24 cellular contexts compared by ENCODE assay signal in the genomic region with DNA sequence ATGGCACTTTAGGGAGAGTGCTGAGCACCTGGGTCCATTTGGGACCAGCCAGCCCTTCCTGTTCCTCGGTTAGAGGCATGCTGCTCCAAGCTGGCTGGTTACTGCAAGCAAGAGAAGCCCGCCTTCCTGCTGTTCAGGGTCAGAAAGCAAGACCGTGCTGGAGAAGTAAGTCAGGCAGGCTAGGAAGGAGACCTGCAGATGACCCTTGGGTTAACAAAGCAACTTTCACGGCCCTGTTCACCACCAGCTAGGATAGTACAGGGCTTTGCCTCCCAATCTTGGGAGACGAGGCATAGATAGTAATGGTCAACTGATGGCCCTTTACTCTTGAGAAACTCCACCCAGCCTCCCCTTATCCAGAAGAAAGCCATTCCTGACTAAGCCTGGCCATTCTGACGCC.
DNase-seq lines count a peak whose midpoint lies in the region; ATAC-seq and TF ChIP-seq lines count a peak whose summit lies in the region.
"Had no signal": no experiment of that assay in that cellular context is flagged by ENCODE, and none has a peak within 500 bp of the region (broad histone marks: within the 10 kb centered on the region; RNA-seq: fewer than 3 reads in every experiment).

No MANE protein-coding gene starts in this region.

- no peaks in the 10 kb centered on the region for H3K9me2 ChIP-seq in HCT116 (ENCODE audit: insufficient read depth)

- H3K36me3 ChIP-seq in HCT116 (ENCODE audit: control insufficient read depth in 1 of 2, insufficient read depth in 2 of 2, low read length in 2 of 2) = no peaks in the 10 kb centered on the region
- H3K36me3 ChIP-seq in naive thymus-derived CD4-positive, alpha-beta T cell (ENCODE audit: control insufficient read depth in 2 of 3, insufficient read depth in 3 of 3, low read length in 3 of 3) = peaks cover 0 to 7% (median 0%) of the 10 kb centered on the region in 3 experiments
- H3K36me3 ChIP-seq in transverse colon = no peaks in the 10 kb centered on the region
- H3K36me3 ChIP-seq: adrenal gland had no signal

- TF ChIP-seq POLR2A in HCT116 (IDR thresholded peaks at IDR 0.05; ENCODE audit: borderline replicate concordance, extremely low read depth, insufficient read depth, insufficient read length) (no peak), transverse colon (IDR thresholded peaks at IDR 0.05) (no peak)

- in situ Hi-C loops in transverse colon (cut with MboI; ENCODE audit: low pct_ligation_motif_present in 1 of 4, low pct_unique_long_range_greater_than_20kb in 1 of 4, low sequenced_read_pairs in 3 of 4) = no loop called here

- CTCF ChIA-PET in HCT116 (lab: Charles Lee) = no interaction called here
- CTCF ChIA-PET in naive thymus-derived CD4-positive, alpha-beta T cell (lab: Charles Lee) = no interaction called here

- no peaks in the 10 kb centered on the region for H3K27me3 ChIP-seq in HCT116 (ENCODE audit: insufficient read depth, low read length)
- H3K27me3 ChIP-seq in naive thymus-derived CD4-positive, alpha-beta T cell (ENCODE audit: control insufficient read depth in 2 of 2, insufficient read depth in 2 of 2, low read length in 2 of 2) = no peaks in the 10 kb centered on the region
- H3K27me3 ChIP-seq in transverse colon = no peaks in the 10 kb centered on the region
- H3K27me3 ChIP-seq: adrenal gland, suprapubic skin had no signal

- peaks cover 56% of the 10 kb centered on the region for H3K4me1 Mint-ChIP-seq in activated naive CD8-positive, alpha-beta T cell treated with anti-CD3 and anti-CD28 coated beads, Interleukin-2, amount 50 U/mL, for 24 hours
- peaks cover 36 to 71% (median 61%) of the 10 kb centered on the region in 7 donors for H3K4me1 Mint-ChIP-seq in naive thymus-derived CD4-positive, alpha-beta T cell

- intact Hi-C loops in HCT116 (cut with micrococcal nuclease) = no loop called here
- intact Hi-C loops in naive thymus-derived CD4-positive, alpha-beta T cell (cut with micrococcal nuclease) = no loop called here
- intact Hi-C loops in transverse colon (cut with DNase I; ENCODE audit: low total_unique reads) = no loop called here

- no peaks in the 10 kb centered on the region for H3K27me3 Mint-ChIP-seq in activated naive CD8-positive, alpha-beta T cell treated with anti-CD3 and anti-CD28 coated beads, Interleukin-2, amount 50 U/mL, for 24 hours
- no peaks in the 10 kb centered on the region for H3K27me3 Mint-ChIP-seq in naive thymus-derived CD4-positive, alpha-beta T cell
- H3K27me3 Mint-ChIP-seq: dendritic cell treated with granulocyte-macrophage colony-stimulating factor and Interleukin-4, amounts not matched to agents 40 ng/mL and 50 ng/mL, for 4 days had no signal

- peak overlapping the region; percentile 83 for H3K27ac Mint-ChIP-seq in activated naive CD8-positive, alpha-beta T cell treated with anti-CD3 and anti-CD28 coated beads, Interleukin-2, amount 50 U/mL, for 24 hours
- peak overlapping the region in 7 of 9 donors; percentile 9 to 99 (median 95) for H3K27ac Mint-ChIP-seq in naive thymus-derived CD4-positive, alpha-beta T cell
- H3K27ac Mint-ChIP-seq: dendritic cell treated with granulocyte-macrophage colony-stimulating factor and Interleukin-4, amounts not matched to agents 40 ng/mL and 50 ng/mL, for 4 days had no signal

- no TSS peak for BruUV-seq in HCT116 (replicated peaks; lab: Mats Ljungman, UMichigan)

- peak overlapping the region; percentile 79 for H3K4me2 ChIP-seq in HCT116 (ENCODE audit: low read length)

- peaks cover 43% of the 10 kb centered on the region for H3K36me3 Mint-ChIP-seq in activated naive CD8-positive, alpha-beta T cell treated with anti-CD3 and anti-CD28 coated beads, Interleukin-2, amount 50 U/mL, for 24 hours (ENCODE audit: low read depth)
- peaks cover 0 to 39% (median 17%) of the 10 kb centered on the region in 5 donors for H3K36me3 Mint-ChIP-seq in naive thymus-derived CD4-positive, alpha-beta T cell

- ATAC-seq in HCT116 (no peak), HG02763 (IDR thresholded peaks at IDR 0.05; ENCODE audit: unreplicated experiment) (no peak)
- no peak for ATAC-seq in activated naive CD8-positive, alpha-beta T cell treated with anti-CD3 and anti-CD28 coated beads, Interleukin-2, amount 50 U/mL, for 24 hours
- no peak for ATAC-seq in naive thymus-derived CD4-positive, alpha-beta T cell
- ATAC-seq: right cardiac atrium had no signal

- no peaks in the 10 kb centered on the region for H3K79me2 ChIP-seq in HCT116 (ENCODE audit: insufficient read depth, low read length)

- WGBS in transverse colon (ENCODE audit: low coverage in 1 of 2), 2 donors = 85 to 90% methylated on average over 4 to 6 of the region's 6 CpGs

- TF ChIP-seq EP300 in transverse colon (IDR thresholded peaks at IDR 0.05; ENCODE audit: low read depth) = no peak

- no peaks in the 10 kb centered on the region for H4K20me1 ChIP-seq in HCT116 (ENCODE audit: insufficient read depth)

- TF ChIP-seq RAD21 in HCT116 (IDR thresholded peaks at IDR 0.05; ENCODE audit: low read depth) = no peak

- H3K4me3 ChIP-seq in HCT116 (replicated peaks in 1 of 2; ENCODE audit: low read depth in 1 of 2, low read length in 2 of 2) = no peak overlapping the region
- H3K4me3 ChIP-seq in naive thymus-derived CD4-positive, alpha-beta T cell (ENCODE audit: low read length) = no peak overlapping the region
- H3K4me3 ChIP-seq in transverse colon = no peak overlapping the region
- H3K4me3 ChIP-seq: adrenal gland, lung, suprapubic skin had no signal

- H3K9ac ChIP-seq in HCT116 (ENCODE audit: low read length) = peak overlapping the region; percentile 69

- POLR2A ChIA-PET in HCT116 (lab: Charles Lee) = no interaction called here
- POLR2A ChIA-PET in naive thymus-derived CD4-positive, alpha-beta T cell (lab: Charles Lee) = interaction anchor here (0.7 to 12.1 kb wide), 4 partner anchors 9 to 28 kb away, joined by 3 to 212 read pairs (median 58); no protein-coding TSS in a partner anchor

- no peaks in the 10 kb centered on the region for H3K9me3 Mint-ChIP-seq in activated naive CD8-positive, alpha-beta T cell treated with anti-CD3 and anti-CD28 coated beads, Interleukin-2, amount 50 U/mL, for 24 hours
- peaks cover 0 to 2% (median 0%) of the 10 kb centered on the region in 11 donors for H3K9me3 Mint-ChIP-seq in naive thymus-derived CD4-positive, alpha-beta T cell
- H3K9me3 Mint-ChIP-seq: dendritic cell treated with granulocyte-macrophage colony-stimulating factor and Interleukin-4, amounts not matched to agents 40 ng/mL and 50 ng/mL, for 4 days had no signal

- peaks cover 72 to 94% of the 10 kb centered on the region in 2 experiments for H3K4me1 ChIP-seq in HCT116 (ENCODE audit: control insufficient read depth in 1 of 2, insufficient read depth in 2 of 2, low read length in 2 of 2)
- H3K4me1 ChIP-seq in naive thymus-derived CD4-positive, alpha-beta T cell (ENCODE audit: control insufficient read depth in 2 of 2, insufficient read depth in 2 of 2, low read length in 2 of 2) = peaks cover 36 to 52% of the 10 kb centered on the region in 2 donors
- peaks cover 40 to 66% (median 44%) of the 10 kb centered on the region in 4 donors for H3K4me1 ChIP-seq in transverse colon

- H3K9me3 ChIP-seq in HCT116 (ENCODE audit: control insufficient read depth in 1 of 2, insufficient read depth in 1 of 2, low read depth in 1 of 2, low read length in 2 of 2) (no peaks in the 10 kb centered on the region), transverse colon (no peaks in the 10 kb centered on the region)
- H3K9me3 ChIP-seq in naive thymus-derived CD4-positive, alpha-beta T cell (ENCODE audit: control insufficient read depth in 2 of 3, low read length in 3 of 3) = no peaks in the 10 kb centered on the region
- H3K9me3 ChIP-seq: adrenal gland, Caco-2, suprapubic skin had no signal

- TF ChIP-seq CTCF in HCT116 (IDR thresholded peaks at IDR 0.05 in 2 of 3, conservative IDR thresholded peaks at IDR 0.05 in 1 of 3; ENCODE audit: borderline replicate concordance in 1 of 3, insufficient read depth in 1 of 3, low read depth in 2 of 3, low read length in 2 of 3) = no peak
- TF ChIP-seq CTCF in transverse colon (IDR thresholded peaks at IDR 0.05) = no peak
- no peak for TF ChIP-seq CTCF in GM20000 (IDR thresholded peaks at IDR 0.05; ENCODE audit: extremely low read depth, missing control alignments)

- no peak for DNase-seq in HCT116 (ENCODE audit: low read depth, low spot score)
- no peak for DNase-seq in activated naive CD8-positive, alpha-beta T cell treated with anti-CD3 and anti-CD28 coated beads, Interleukin-2, amount 50 U/mL, for 24 hours
- DNase-seq in naive thymus-derived CD4-positive, alpha-beta T cell = no peak
- no peak for DNase-seq in transverse colon
- no peak for DNase-seq in stimulated activated naive CD4-positive, alpha-beta T cell treated with Interleukin-2 at 50 U/mL for 16 hours (lab: John Stamatoyannopoulos, UW)
- DNase-seq in GM20000 (ENCODE audit: low spot score) = no peak
- DNase-seq: activated CD4-positive, alpha-beta T cell treated with anti-CD3 and anti-CD28 coated beads for 4 hours; adrenal gland; Caco-2; foreskin melanocyte; HCEC 1CT; islet precursor cell; MM.1S; NCI-H2171; NCI-H69; right cardiac atrium; SIG-M5; stimulated activated CD4-positive, alpha-beta T cell treated with anti-CD3 and anti-CD28 coated beads, Interleukin-15, amount 100 ng/mL, for 24 hours; T-helper 1 cell had no signal

- H3K4me3 Mint-ChIP-seq in activated naive CD8-positive, alpha-beta T cell treated with anti-CD3 and anti-CD28 coated beads, Interleukin-2, amount 50 U/mL, for 24 hours = no peak overlapping the region
- H3K4me3 Mint-ChIP-seq in naive thymus-derived CD4-positive, alpha-beta T cell = peak overlapping the region in 2 of 10 donors; percentile 10 to 15
- H3K4me3 Mint-ChIP-seq: dendritic cell treated with granulocyte-macrophage colony-stimulating factor and Interleukin-4, amounts not matched to agents 40 ng/mL and 50 ng/mL, for 4 days had no signal

- RAD21 ChIA-PET in HCT116 (lab: Charles Lee; ENCODE audit: low non-redundant PET in 1 of 2, low total read pairs in 2 of 2, uncharacterized antibody in 2 of 2, unreplicated experiment in 2 of 2) = no interaction called here

- H2AFZ ChIP-seq in HCT116 (ENCODE audit: low read depth, low read length, poor library complexity, severe bottlenecking) = no peak overlapping the region

- H3K27ac ChIP-seq in HCT116 (ENCODE audit: low read depth, low read length) (no peak overlapping the region; the same call in 1 of the 2 replicates), transverse colon (peak overlapping the region; percentile 85 to 90 (median 88))
- H3K27ac ChIP-seq in naive thymus-derived CD4-positive, alpha-beta T cell (ENCODE audit: low read depth, low read length) = peak overlapping the region; percentile 8
- H3K27ac ChIP-seq: HL-60 had no signal

TF ChIP-seq in HCT116, 20 proteins besides CTCF, POLR2A, EP300 and RAD21:
- TF ChIP-seq FOSL1 (IDR thresholded peaks at IDR 0.05; ENCODE audit: low read depth) = no peak
TF ChIP-seq in HCT116: peak in this region for 0.
